1 cellular context compared by ENCODE assay signal in the genomic region with DNA sequence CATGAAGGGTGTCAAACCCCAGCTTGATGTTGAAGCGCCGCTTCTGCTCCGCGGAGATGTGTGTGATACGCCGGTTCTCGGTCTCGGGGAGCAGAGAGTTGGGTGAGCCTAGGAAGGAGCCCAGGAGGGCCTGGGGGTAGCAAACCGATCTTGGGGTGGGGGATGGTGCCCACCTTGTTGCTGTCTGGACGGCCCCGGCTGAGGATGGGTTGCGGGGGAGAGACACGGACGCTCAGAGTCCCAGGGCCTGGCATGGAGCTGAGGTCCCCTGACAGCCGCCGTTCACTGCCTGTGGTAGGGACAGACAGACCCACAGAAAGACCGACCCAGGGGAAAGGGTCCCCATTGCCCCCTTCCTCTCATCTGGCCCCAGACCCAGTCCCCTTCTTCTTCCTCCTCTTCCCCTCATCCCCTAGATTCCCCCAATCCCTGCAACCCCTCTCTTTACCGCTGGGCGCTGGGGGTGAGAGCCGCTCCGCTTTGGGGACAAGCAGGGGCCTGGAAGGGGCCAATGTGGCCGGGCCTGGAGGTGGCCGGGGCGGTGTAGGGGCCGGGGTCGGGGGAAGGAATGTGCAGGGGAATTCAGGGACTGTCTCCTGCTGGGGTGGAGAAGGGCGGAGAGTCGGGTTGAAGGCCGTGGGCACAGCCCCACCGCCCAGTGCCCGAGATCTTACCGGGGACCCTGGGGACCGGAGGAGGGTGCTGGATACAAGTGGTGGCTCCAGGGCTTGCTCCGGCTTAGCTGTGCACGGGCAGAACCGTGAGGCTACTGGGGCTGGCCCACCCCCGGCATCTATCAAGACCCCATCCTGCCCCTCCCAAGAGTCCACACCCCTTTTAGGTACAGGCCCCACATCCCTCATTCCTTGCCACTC.
TF ChIP-seq lines count a peak whose summit lies in the region.

No MANE protein-coding gene starts in this region.

TF ChIP-seq in GM23338, 12 proteins besides CTCF, POLR2A, EP300 and RAD21 (continued from another document):
- TF ChIP-seq, protein P1, sequence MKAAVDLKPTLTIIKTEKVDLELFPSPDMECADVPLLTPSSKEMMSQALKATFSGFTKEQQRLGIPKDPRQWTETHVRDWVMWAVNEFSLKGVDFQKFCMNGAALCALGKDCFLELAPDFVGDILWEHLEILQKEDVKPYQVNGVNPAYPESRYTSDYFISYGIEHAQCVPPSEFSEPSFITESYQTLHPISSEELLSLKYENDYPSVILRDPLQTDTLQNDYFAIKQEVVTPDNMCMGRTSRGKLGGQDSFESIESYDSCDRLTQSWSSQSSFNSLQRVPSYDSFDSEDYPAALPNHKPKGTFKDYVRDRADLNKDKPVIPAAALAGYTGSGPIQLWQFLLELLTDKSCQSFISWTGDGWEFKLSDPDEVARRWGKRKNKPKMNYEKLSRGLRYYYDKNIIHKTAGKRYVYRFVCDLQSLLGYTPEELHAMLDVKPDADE (IDR thresholded peaks at IDR 0.05), result no peak
- TF ChIP-seq ZNF331 (CRISPR knock-in tag; IDR thresholded peaks at IDR 0.05; ENCODE audit: low read depth), result no peak
- TF ChIP-seq EZH2phosphoT487 (IDR thresholded peaks at IDR 0.05; ENCODE audit: unreplicated experiment), result no peak
